ENCODE assay signal across 18 cellular contexts in genomic region chr21:44378646-44379581, GRCh38. TPM values are rescaled to one million over a fixed set of nuclear protein-coding genes. Genes with fewer than 3 reads are reported as not detected.
A peak's percentile ranks its signal among the peaks of the same experiment; 100 is the strongest.
DNase-seq lines count a peak whose midpoint lies in the region; ATAC-seq, FAIRE-seq and TF ChIP-seq lines count a peak whose summit lies in the region.
"Had no signal": no experiment of that assay in that cellular context is flagged by ENCODE, and none has a peak within 500 bp of the region (broad histone marks: within the 10 kb centered on the region; RNA-seq: fewer than 3 reads in every experiment).

No MANE protein-coding gene starts in this region.

- no peak for TF ChIP-seq CTCF in right lobe of liver (IDR thresholded peaks at IDR 0.05)
- TF ChIP-seq CTCF in HepG2 (CRISPR knock-in tag; IDR thresholded peaks at IDR 0.05) = no peak
- TF ChIP-seq CTCF in kidney (IDR thresholded peaks at IDR 0.05; ENCODE audit: borderline replicate concordance, extremely low read depth, insufficient read depth) = no peak
- no peak for TF ChIP-seq CTCF in osteoblast (IDR thresholded peaks at IDR 0.05; ENCODE audit: extremely low read depth, low read depth, low read length)

- H3K4me2 ChIP-seq in HepG2 (ENCODE audit: low read depth, low read length) (no peak overlapping the region), osteoblast (ENCODE audit: insufficient read depth, low read length) (no peak overlapping the region)

- TF ChIP-seq EP300 in HepG2 (IDR thresholded peaks at IDR 0.05; ENCODE audit: low read depth in 2 of 2, low read length in 2 of 2) (no peak), HepG2 (CRISPR knock-in tag; IDR thresholded peaks at IDR 0.05; ENCODE audit: borderline replicate concordance) (no peak)

- no peaks in the 10 kb centered on the region for H3K36me3 ChIP-seq in right lobe of liver
- no peaks in the 10 kb centered on the region for H3K36me3 ChIP-seq in HepG2 (replicated peaks in 1 of 2; ENCODE audit: control insufficient read depth in 1 of 2, insufficient read depth in 2 of 2, low read length in 2 of 2)
- H3K36me3 ChIP-seq in kidney (ENCODE audit: control insufficient read depth in 1 of 2, insufficient read depth in 2 of 2, low read length in 2 of 2) = no peaks in the 10 kb centered on the region
- H3K36me3 ChIP-seq in osteoblast (ENCODE audit: insufficient read depth, low read length) = no peaks in the 10 kb centered on the region

- TF ChIP-seq POLR2A in right lobe of liver (IDR thresholded peaks at IDR 0.05) (no peak), HepG2 (IDR thresholded peaks at IDR 0.05; ENCODE audit: insufficient read depth in 1 of 2, low read depth in 2 of 2, low read length in 2 of 2) (no peak)

- no peak for ATAC-seq in right lobe of liver
- ATAC-seq in HepG2 = no peak
- ATAC-seq in HG02981 (IDR thresholded peaks at IDR 0.05; ENCODE audit: unreplicated experiment) = no peak

- no peak overlapping the region for H3K4me3 ChIP-seq in right lobe of liver
- H3K4me3 ChIP-seq in HepG2 (replicated peaks in 1 of 3; ENCODE audit: insufficient read depth in 1 of 3, low read depth in 2 of 3, low read length in 3 of 3) = no peak overlapping the region
- no peak overlapping the region for H3K4me3 ChIP-seq in kidney (ENCODE audit: low read length in 2 of 2)
- no peak overlapping the region for H3K4me3 ChIP-seq in osteoblast (ENCODE audit: insufficient read depth, low read length)

- in situ Hi-C loops in HepG2 (cut with HindIII; ENCODE audit: extremely low pct_ligation_motif_present, low pct_unique_long_range_greater_than_20kb) = loop anchor here (5.0 kb wide), 2 partner anchors 48 to 103 kb away; no protein-coding TSS in a partner anchor

- H3K27me3 ChIP-seq in right lobe of liver (no peaks in the 10 kb centered on the region), HepG2 (ENCODE audit: control insufficient read depth in 1 of 2, insufficient read depth in 2 of 2, low read length in 2 of 2) (peaks cover 16 to 53% of the 10 kb centered on the region in 2 experiments), osteoblast (ENCODE audit: insufficient read depth, low read length) (peaks cover 9% of the 10 kb centered on the region)

- H3K9me3 ChIP-seq in right lobe of liver (no peaks in the 10 kb centered on the region), HepG2 (ENCODE audit: low read length) (no peaks in the 10 kb centered on the region), kidney (ENCODE audit: control insufficient read depth in 1 of 2, low read length in 2 of 2) (no peaks in the 10 kb centered on the region), osteoblast (ENCODE audit: low read depth, low read length) (no peaks in the 10 kb centered on the region)

- CTCF ChIA-PET in HepG2 (lab: Yijun Ruan, JAX; ENCODE audit: low intra/inter-chr PET ratio, low total read pairs) = no interaction called here

- peak in 2 of 3 donors; percentile 43 to 44 for DNase-seq in right lobe of liver
- no peak for DNase-seq in HepG2 (ENCODE audit: low spot score)
- DNase-seq in kidney = peak; percentile 58
- DNase-seq in osteoblast (ENCODE audit: insufficient read length, low spot score, missing footprints) = peak; percentile 54
- DNase-seq in activated naive CD4-positive, alpha-beta T cell treated with anti-CD3 and anti-CD28 coated beads, Interleukin-2, amount 50 U/mL, for 16 hours = no peak
- DNase-seq in stimulated activated CD4-positive, alpha-beta T cell treated with anti-CD3 and anti-CD28 coated beads, Interleukin-1b, Interleukin-23, amount 100 ng/mL, for 48 hours = no peak
- DNase-seq: AML-193, COR-L47, HCEC 1CT, MV-4-11, NCI-H1436 treated with DMSO at 0.1 percent for 48 hours, NCI-H2029 treated with DMSO at 0.1 percent for 48 hours, NCI-H2171 treated with DMSO at 0.1 percent for 48 hours, NCI-H446 treated with DMSO at 0.1 percent for 48 hours, RPMI8226 had no signal

- intact Hi-C loops in right lobe of liver (cut with DNase I) = no loop called here
- intact Hi-C loops in HepG2 (cut with micrococcal nuclease; ENCODE audit: unreplicated experiment) = no loop called here
- intact Hi-C loops in kidney (cut with DNase I) = no loop called here

- POLR2A ChIA-PET in HepG2 (lab: Yijun Ruan, JAX) = no interaction called here

- H3K27ac ChIP-seq in right lobe of liver (no peak overlapping the region), HepG2 (ENCODE audit: extremely low read length, insufficient read depth, low read length) (no peak overlapping the region), kidney (ENCODE audit: low read depth in 2 of 2, low read length in 2 of 2) (no peak overlapping the region), osteoblast (ENCODE audit: low read depth, low read length) (no peak overlapping the region)
- H3K27ac ChIP-seq: HL-60 had no signal

- no peak overlapping the region for H3K9ac ChIP-seq in HepG2 (ENCODE audit: insufficient read depth, low read depth, low read length)
- no peak overlapping the region for H3K9ac ChIP-seq in kidney (ENCODE audit: low read length in 2 of 2)

- H3K4me1 ChIP-seq in right lobe of liver = no peaks in the 10 kb centered on the region
- no peaks in the 10 kb centered on the region for H3K4me1 ChIP-seq in HepG2 (ENCODE audit: insufficient read depth, low read length)
- no peaks in the 10 kb centered on the region for H3K4me1 ChIP-seq in kidney (ENCODE audit: control insufficient read depth in 1 of 2, insufficient read depth in 1 of 2, low read depth in 1 of 2, low read length in 2 of 2)
- no peaks in the 10 kb centered on the region for H3K4me1 ChIP-seq in osteoblast (ENCODE audit: insufficient read depth, low read length)

- no peak overlapping the region for H2AFZ ChIP-seq in HepG2 (ENCODE audit: low read length)
- no peak overlapping the region for H2AFZ ChIP-seq in osteoblast (ENCODE audit: low read length)

- H4K20me1 ChIP-seq in HepG2 (ENCODE audit: insufficient read depth, low read length) = no peaks in the 10 kb centered on the region
- no peaks in the 10 kb centered on the region for H4K20me1 ChIP-seq in osteoblast (ENCODE audit: insufficient read depth, low read length)

- BruUV-seq in HepG2 (replicated peaks; lab: Mats Ljungman, UMichigan) = no TSS peak

- FAIRE-seq in HepG2 (lab: Jason Lieb, UNC) (no peak), kidney (lab: Jason Lieb, UNC) (no peak)
- FAIRE-seq: HTR-8/SVneo had no signal

- H3K79me2 ChIP-seq in HepG2 (ENCODE audit: insufficient read depth, low read length) = no peaks in the 10 kb centered on the region
- no peaks in the 10 kb centered on the region for H3K79me2 ChIP-seq in osteoblast (ENCODE audit: insufficient read depth, low read length)

- 95% methylated on average over 4 of the region's 37 CpGs for WGBS in right lobe of liver (ENCODE audit: insufficient coverage, low coverage, low lambda C conversion rate, missing lambda C conversion rate)
- WGBS in HepG2 (ENCODE audit: low lambda C conversion rate) = 55% methylated on average over 24 of the region's 37 CpGs

- TF ChIP-seq RAD21 in HepG2 (CRISPR knock-in tag; IDR thresholded peaks at IDR 0.05) = no peak

RNA-seq across cellular contexts. Expression of gene TRPM2, which starts 25.5 kb away (rescaled TPM):
- 1 to 10 TPM in 4 of 6 experiments, under 1 TPM in 2; 0.92 to 2.0 (median 1.2) TPM for total RNA-seq in right lobe of liver
- 0.07 TPM in 1 of 2 replicates, not detected in the other for total RNA-seq in HepG2 (2016; rRNA removed; fragmentation: Illumina TruSeq; extraction: Trizol)
- total RNA-seq in HepG2 (2016; cell fraction: cytosol; rRNA removed; fragmentation: Illumina TruSeq; extraction: Trizol; ENCODE audit: low read depth) = not detected in 2 replicates
- 0.09 TPM in 1 of 2 replicates, not detected in the other for total RNA-seq in HepG2 (2016; cell fraction: insoluble cytoplasmic fraction; rRNA removed; fragmentation: Illumina TruSeq; extraction: Trizol)
- total RNA-seq in HepG2 (2016; cell fraction: membrane; rRNA removed; fragmentation: Illumina TruSeq; extraction: Trizol) = 0.14 TPM in 1 of 2 replicates, not detected in the other
- not detected in 2 replicates for total RNA-seq in HepG2 (2016; cell fraction: nucleus; rRNA removed; fragmentation: Illumina TruSeq; extraction: Trizol)
- 0.09 and 0.20 TPM in 2 replicates for polyA plus RNA-seq in HepG2 (2011; rRNA removed)
- polyA plus RNA-seq in HepG2 (2011; cell fraction: cytosol; rRNA removed) = 0.05 and 0.06 TPM in 2 replicates
- polyA plus RNA-seq in HepG2 (2011; cell fraction: nucleus; rRNA removed) = 0.37 and 0.55 TPM in 2 replicates
- 0.27 and 0.31 TPM in 2 replicates for polyA plus RNA-seq in HepG2 (2012)
- polyA plus RNA-seq in HepG2 (2016; cell fraction: cytosol; fragmentation: Illumina TruSeq; extraction: Trizol; ENCODE audit: low read depth) = 0.08 TPM in 1 of 2 replicates, not detected in the other
- 0.14 TPM in 1 of 2 replicates, not detected in the other for polyA plus RNA-seq in HepG2 (2016; cell fraction: insoluble cytoplasmic fraction; fragmentation: Illumina TruSeq; extraction: Trizol; ENCODE audit: low read depth)
- polyA plus RNA-seq in HepG2 (2016; cell fraction: membrane; fragmentation: Illumina TruSeq; extraction: Trizol; ENCODE audit: low read depth) = 0.18 TPM in 1 of 2 replicates, not detected in the other
- 0.11 and 0.37 TPM in 2 replicates for polyA plus RNA-seq in HepG2 (2016; cell fraction: nucleus; fragmentation: Illumina TruSeq; extraction: Trizol; ENCODE audit: insufficient read depth, low read depth)
- polyA minus RNA-seq in HepG2 (2011; rRNA and poly(A)+ RNA removed; ENCODE audit: low replicate concordance) = 0.02 and 11.4 TPM in 2 replicates
- polyA minus RNA-seq in HepG2 (2011; cell fraction: cytosol; rRNA and poly(A)+ RNA removed) = 0.70 TPM in 1 of 2 replicates, not detected in the other
- polyA minus RNA-seq in HepG2 (2011; cell fraction: nucleus; rRNA and poly(A)+ RNA removed) = 0.26 and 0.50 TPM in 2 replicates
- total RNA-seq in kidney = 11.5 TPM
- 2.0 TPM for polyA plus RNA-seq in kidney (ENCODE audit: insufficient read depth, low read depth, low replicate concordance)
- under 0.01 and 0.36 TPM in 2 replicates for total RNA-seq in osteoblast

RNA-seq across cellular contexts. Expression of gene CFAP410, which starts 39.7 kb away (rescaled TPM):
- total RNA-seq in right lobe of liver = 10 to 100 TPM in 4 of 6 experiments, 1 to 10 TPM in 2; 6.9 to 15.4 (median 13.1) TPM
- 13.1 and 20.1 TPM in 2 replicates for total RNA-seq in HepG2 (2016; rRNA removed; fragmentation: Illumina TruSeq; extraction: Trizol)
- 16.2 and 18.7 TPM in 2 replicates for total RNA-seq in HepG2 (2016; cell fraction: cytosol; rRNA removed; fragmentation: Illumina TruSeq; extraction: Trizol; ENCODE audit: low read depth)
- 11.7 and 23.2 TPM in 2 replicates for total RNA-seq in HepG2 (2016; cell fraction: insoluble cytoplasmic fraction; rRNA removed; fragmentation: Illumina TruSeq; extraction: Trizol)
- 22.7 and 31.0 TPM in 2 replicates for total RNA-seq in HepG2 (2016; cell fraction: membrane; rRNA removed; fragmentation: Illumina TruSeq; extraction: Trizol)
- total RNA-seq in HepG2 (2016; cell fraction: nucleus; rRNA removed; fragmentation: Illumina TruSeq; extraction: Trizol) = 15.4 and 16.3 TPM in 2 replicates
- polyA plus RNA-seq in HepG2 (2011; rRNA removed) = 8.0 and 13.1 TPM in 2 replicates
- polyA plus RNA-seq in HepG2 (2011; cell fraction: cytosol; rRNA removed) = 6.8 and 14.6 TPM in 2 replicates
- polyA plus RNA-seq in HepG2 (2011; cell fraction: nucleus; rRNA removed) = 84.7 and 108 TPM in 2 replicates
- 7.4 and 9.9 TPM in 2 replicates for polyA plus RNA-seq in HepG2 (2012)
- polyA plus RNA-seq in HepG2 (2016; cell fraction: cytosol; fragmentation: Illumina TruSeq; extraction: Trizol; ENCODE audit: low read depth) = 17.7 and 23.4 TPM in 2 replicates
- polyA plus RNA-seq in HepG2 (2016; cell fraction: insoluble cytoplasmic fraction; fragmentation: Illumina TruSeq; extraction: Trizol; ENCODE audit: low read depth) = 12.0 and 13.3 TPM in 2 replicates
- 19.5 and 21.9 TPM in 2 replicates for polyA plus RNA-seq in HepG2 (2016; cell fraction: membrane; fragmentation: Illumina TruSeq; extraction: Trizol; ENCODE audit: low read depth)
- polyA plus RNA-seq in HepG2 (2016; cell fraction: nucleus; fragmentation: Illumina TruSeq; extraction: Trizol; ENCODE audit: insufficient read depth, low read depth) = 26.7 and 31.2 TPM in 2 replicates
- 3.6 and 9.9 TPM in 2 replicates for polyA minus RNA-seq in HepG2 (2011; rRNA and poly(A)+ RNA removed; ENCODE audit: low replicate concordance)
- polyA minus RNA-seq in HepG2 (2011; cell fraction: cytosol; rRNA and poly(A)+ RNA removed) = 3.6 and 4.5 TPM in 2 replicates
- polyA minus RNA-seq in HepG2 (2011; cell fraction: nucleus; rRNA and poly(A)+ RNA removed) = 13.3 and 17.1 TPM in 2 replicates
- total RNA-seq in kidney = 23.3 TPM
- polyA plus RNA-seq in kidney (ENCODE audit: insufficient read depth, low read depth, low replicate concordance) = 45.3 TPM
- total RNA-seq in osteoblast = 14.5 and 15.0 TPM in 2 replicates

Comparison
In these comparisons a context has a peak if more than half of its experiments do, and no peak if none do; other contexts are left out.
1. DNase-seq: peak in right lobe of liver (2 of 3), kidney (single experiment) and osteoblast (single experiment); none in HepG2 (single experiment), activated naive CD4-positive, alpha-beta T cell treated with anti-CD3 and anti-CD28 coated beads, Interleukin-2, amount 50 U/mL, for 16 hours (single experiment) and stimulated activated CD4-positive, alpha-beta T cell treated with anti-CD3 and anti-CD28 coated beads, Interleukin-1b, Interleukin-23, amount 100 ng/mL, for 48 hours (single experiment).